28 cellular contexts compared by ENCODE assay signal in genomic region chr1:176531036-176531435, GRCh38.
"Had no signal": no experiment of that assay in that cellular context is flagged by ENCODE, and none has a peak within 500 bp of the region (broad histone marks: within the 10 kb centered on the region; RNA-seq: fewer than 3 reads in every experiment).

No MANE protein-coding gene starts in this region.

- ATAC-seq: left ventricle myocardium superior; lower lobe of right lung; natural killer cell; right cardiac atrium; stimulated activated memory B cell treated with anti-CD40 and anti-IgM and Interleukin-4, amounts not matched to agents 10 μg/mL and 1 μg/mL and 100 μg/mL, for 72 hours; stimulated activated naive CD8-positive, alpha-beta T cell treated with anti-CD3 and anti-CD28 coated beads, Interleukin-15, amount 100 ng/mL, for 72 hours had no signal

- H3K4me3 Mint-ChIP-seq: naive B cell; natural killer cell; neural progenitor cell; stimulated activated memory B cell treated with anti-CD40 and anti-IgM and Interleukin-4, amounts not matched to agents 10 μg/mL and 1 μg/mL and 100 μg/mL, for 72 hours; stimulated activated naive CD8-positive, alpha-beta T cell treated with anti-CD3 and anti-CD28 coated beads, Interleukin-15, amount 100 ng/mL, for 72 hours; type B pancreatic cell had no signal

- H3K36me3 Mint-ChIP-seq: naive B cell; natural killer cell; neural progenitor cell; stimulated activated memory B cell treated with anti-CD40 and anti-IgM and Interleukin-4, amounts not matched to agents 10 μg/mL and 1 μg/mL and 100 μg/mL, for 72 hours; type B pancreatic cell had no signal

- H2AFZ ChIP-seq: hepatocyte, neural progenitor cell, parathyroid adenoma had no signal

- H3K27ac Mint-ChIP-seq: natural killer cell; neural progenitor cell; stimulated activated memory B cell treated with anti-CD40 and anti-IgM and Interleukin-4, amounts not matched to agents 10 μg/mL and 1 μg/mL and 100 μg/mL, for 72 hours; stimulated activated naive CD8-positive, alpha-beta T cell treated with anti-CD3 and anti-CD28 coated beads, Interleukin-15, amount 100 ng/mL, for 72 hours; type B pancreatic cell had no signal

- H3K9me3 ChIP-seq: lower lobe of right lung, neutrophil, sigmoid colon, uterus had no signal

- H3K4me3 ChIP-seq: hepatocyte, lower lobe of right lung, neural progenitor cell, sigmoid colon, smooth muscle cell, tibial nerve, uterus had no signal

- H3K4me2 ChIP-seq: hepatocyte, neural progenitor cell, smooth muscle cell had no signal

- H3K4me1 ChIP-seq: lower lobe of right lung, neural progenitor cell, parathyroid adenoma, tibial nerve, uterus had no signal

- H3K4me1 Mint-ChIP-seq: naive B cell; natural killer cell; neural progenitor cell; stimulated activated memory B cell treated with anti-CD40 and anti-IgM and Interleukin-4, amounts not matched to agents 10 μg/mL and 1 μg/mL and 100 μg/mL, for 72 hours; stimulated activated naive CD8-positive, alpha-beta T cell treated with anti-CD3 and anti-CD28 coated beads, Interleukin-15, amount 100 ng/mL, for 72 hours had no signal

- H3K27ac ChIP-seq: hepatocyte, lower lobe of right lung, neural progenitor cell, neutrophil, parathyroid adenoma, sigmoid colon, tibial nerve, uterus had no signal

- DNase-seq: islet precursor cell; left ventricle myocardium superior; lower lobe of right lung; mammary epithelial cell; mesenchymal stem cell; naive B cell; natural killer cell; nephron progenitor cell; occipital lobe; retina; right cardiac atrium; sigmoid colon; stimulated activated CD4-positive, alpha-beta T cell treated with anti-CD3 and anti-CD28 coated beads, Interleukin-1b, Interleukin-23, amount 100 ng/mL, for 48 hours; stimulated activated CD4-positive, alpha-beta T cell treated with anti-CD3 and anti-CD28 coated beads, Interleukin-2, amount 100 ng/mL, for 48 hours; stimulated activated CD4-positive, alpha-beta T cell treated with anti-CD3 and anti-CD28 coated beads, Interleukin-4, amount 100 ng/mL, for 4 hours; stimulated activated CD8-positive, alpha-beta memory T cell treated with anti-CD3 and anti-CD28 coated beads, Interleukin-4, amount 100 ng/mL, for 48 hours; stimulated activated naive CD4-positive, alpha-beta T cell treated with Interleukin-2 at 50 U/mL for 16 hours; stimulated activated naive CD8-positive, alpha-beta T cell treated with anti-CD3 and anti-CD28 coated beads, Interleukin-15, amount 100 ng/mL, for 72 hours; substantia nigra; uterus had no signal

- H3K36me3 ChIP-seq: lower lobe of right lung, neural progenitor cell, neutrophil, sigmoid colon, tibial nerve, uterus had no signal

- H3K79me2 ChIP-seq: hepatocyte, parathyroid adenoma had no signal

- H3K27me3 ChIP-seq: neural progenitor cell, neutrophil, sigmoid colon, tibial nerve, uterus had no signal

- H3K9ac ChIP-seq: neural progenitor cell, parathyroid adenoma had no signal

- H3K9me3 Mint-ChIP-seq: neural progenitor cell, type B pancreatic cell had no signal
